In genomic region chr1:248098529-248098928, GRCh38 we compare ENCODE assay signal across 37 cellular contexts. TPM values are rescaled to one million over a fixed set of nuclear protein-coding genes. Genes with fewer than 3 reads are reported as not detected.
A peak's percentile ranks its signal among the peaks of the same experiment; 100 is the strongest.
DNase-seq lines count a peak whose midpoint lies in the region; ATAC-seq, FAIRE-seq and TF ChIP-seq lines count a peak whose summit lies in the region.
"Had no signal": no experiment of that assay in that cellular context is flagged by ENCODE, and none has a peak within 500 bp of the region (broad histone marks: within the 10 kb centered on the region; RNA-seq: fewer than 3 reads in every experiment).

No MANE protein-coding gene starts in this region.

- 0 out of 2 replicates have a peak overlapping the region, but pooled peaks have one; percentile 0 for H3K4me2 ChIP-seq in PC-3 (ENCODE audit: low read length)
- H3K4me2 ChIP-seq: A549; BLaER1; BLaER1 treated with 17β-estradiol and CSF1 and Interleukin-3, amounts not matched to agents 10 nM and 100 nM had no signal

- H3K27ac ChIP-seq in PC-3 (ENCODE audit: low read length): no peak overlapping the region
- H3K27ac ChIP-seq: 22Rv1; A549; BLaER1; BLaER1 treated with 17β-estradiol and CSF1 and Interleukin-3, amounts not matched to agents 10 nM and 100 nM; C4-2B had no signal

- H3K4me1 ChIP-seq in PC-3 (ENCODE audit: insufficient read depth, low read length): peaks cover 11% of the 10 kb centered on the region
- H3K4me1 ChIP-seq: A549; BE2C; BLaER1; BLaER1 treated with 17β-estradiol and CSF1 and Interleukin-3, amounts not matched to agents 10 nM and 100 nM; Caco-2 had no signal

- H3K36me3 ChIP-seq in PC-3 (ENCODE audit: low read depth, low read length) (no peaks in the 10 kb centered on the region), bronchial epithelial cell (ENCODE audit: control insufficient read depth, insufficient read depth, low read length) (no peaks in the 10 kb centered on the region)
- H3K36me3 ChIP-seq: BE2C; BLaER1; BLaER1 treated with 17β-estradiol and CSF1 and Interleukin-3, amounts not matched to agents 10 nM and 100 nM had no signal

- H3K9ac ChIP-seq in PC-3 (ENCODE audit: low read length): no peak overlapping the region
- H3K9ac ChIP-seq: BLaER1; BLaER1 treated with 17β-estradiol and CSF1 and Interleukin-3, amounts not matched to agents 10 nM and 100 nM had no signal

- H4K20me1 ChIP-seq in PC-3 (ENCODE audit: low read length): no peaks in the 10 kb centered on the region
- H4K20me1 ChIP-seq: BLaER1; BLaER1 treated with 17β-estradiol and CSF1 and Interleukin-3, amounts not matched to agents 10 nM and 100 nM had no signal

- peak; percentile 80 for ATAC-seq in PC-3
- ATAC-seq: A549; CD8-positive, alpha-beta T cell had no signal

- no peaks in the 10 kb centered on the region for H3K27me3 ChIP-seq in PC-3 (ENCODE audit: low read length)
- no peaks in the 10 kb centered on the region for H3K27me3 ChIP-seq in bronchial epithelial cell (ENCODE audit: control insufficient read depth, insufficient read depth, low read length)
- H3K27me3 ChIP-seq: BE2C; BLaER1; BLaER1 treated with 17β-estradiol and CSF1 and Interleukin-3, amounts not matched to agents 10 nM and 100 nM had no signal

- H3K79me2 ChIP-seq in PC-3 (ENCODE audit: low read length): no peaks in the 10 kb centered on the region

- POLR2A ChIA-PET in PC-3 (lab: Charles Lee; ENCODE audit: unreplicated experiment): no interaction called here

- no peak overlapping the region for H2AFZ ChIP-seq in PC-3 (ENCODE audit: low read length)

- peak; percentile 58 for DNase-seq in PC-3
- peak; percentile 1 for DNase-seq in bronchial epithelial cell (ENCODE audit: low read depth)
- peak; percentile 1 for DNase-seq in epithelial cell of esophagus (ENCODE audit: low read depth)
- DNase-seq in AG08395 (ENCODE audit: low spot score): no peak
- no peak for DNase-seq in OCI-M1 (lab: John Stamatoyannopoulos, UW)
- DNase-seq in stimulated activated naive CD4-positive, alpha-beta T cell (lab: John Stamatoyannopoulos, UW): no peak
- DNase-seq: 8988T; ACHN; AML-193; BE2C; C1 segment of cervical spinal cord; Caco-2; Calu3; CD4-positive, alpha-beta memory T cell; CD4-positive, alpha-beta T cell; CD4-positive, CD25-positive, alpha-beta regulatory T cell; CD8-positive, alpha-beta memory T cell; CD8-positive, alpha-beta T cell; COR-L47; DMS 273 treated with DMSO at 0.1 percent for 48 hours; DMS153; DMS53; DMS79; DMS79 treated with DMSO at 0.1 percent for 48 hours; DND-41; EL had no signal

- no peaks in the 10 kb centered on the region for H3K9me3 ChIP-seq in PC-3 (ENCODE audit: low read length)
- H3K9me3 ChIP-seq: A549; BE2C; BLaER1; BLaER1 treated with 17β-estradiol and CSF1 and Interleukin-3, amounts not matched to agents 10 nM and 100 nM; Caco-2 had no signal

- H3F3A ChIP-seq in PC-3 (ENCODE audit: low read length, unreplicated experiment): no peaks in the 10 kb centered on the region

- FAIRE-seq in bronchial epithelial cell (lab: Jason Lieb, UNC): no peak
- FAIRE-seq: A204.1, A549, D721Med had no signal

- intact Hi-C loops in PC-3 (cut with micrococcal nuclease): no loop called here

- H3K9me2 ChIP-seq in PC-3 (replicated peaks; ENCODE audit: low read length): no peaks in the 10 kb centered on the region

- BruUV-seq in PC-3 (replicated peaks; lab: Mats Ljungman, UMichigan): no TSS peak

- no peak overlapping the region for H3K4me3 ChIP-seq in PC-3 (ENCODE audit: low read length)
- no peak overlapping the region for H3K4me3 ChIP-seq in bronchial epithelial cell (ENCODE audit: low read depth, low read length)
- no peak overlapping the region for H3K4me3 ChIP-seq in epithelial cell of esophagus (ENCODE audit: low read length)
- H3K4me3 ChIP-seq: A549; BLaER1; BLaER1 treated with 17β-estradiol and CSF1 and Interleukin-3, amounts not matched to agents 10 nM and 100 nM had no signal

- CTCF ChIA-PET in PC-3 (lab: Charles Lee): no interaction called here

- TF ChIP-seq CTCF in PC-3 (conservative IDR thresholded peaks at IDR 0.05; ENCODE audit: low read depth, low read length) (no peak), bronchial epithelial cell (IDR thresholded peaks at IDR 0.05; ENCODE audit: insufficient read depth, low read length, severe bottlenecking) (no peak), epithelial cell of esophagus (IDR thresholded peaks at IDR 0.05; ENCODE audit: insufficient read depth, low read depth, low read length, missing control alignments) (no peak)

RNA-seq across cellular contexts. Expression of gene OR2L13, which starts 3.5 kb away (rescaled TPM):
- not detected in 2 replicates for total RNA-seq in PC-3 (2014; rRNA removed)
- total RNA-seq in bronchial epithelial cell: not detected in 2 replicates
- total RNA-seq: A172; A673; B cell; Caco-2; Calu3; CD4-positive, alpha-beta T cell; CD4-positive, CD25-positive, alpha-beta regulatory T cell; CD8-positive, alpha-beta memory T cell; CD8-positive, alpha-beta T cell had no signal

RNA-seq across cellular contexts. Expression of gene OR2M5, which starts 46.4 kb away (rescaled TPM):
- total RNA-seq in PC-3 (2014; rRNA removed) (not detected in 2 replicates), bronchial epithelial cell (not detected in 2 replicates)
- total RNA-seq: A172; A673; B cell; Caco-2; Calu3; CD4-positive, alpha-beta memory T cell; CD4-positive, alpha-beta T cell; CD4-positive, CD25-positive, alpha-beta regulatory T cell; CD8-positive, alpha-beta memory T cell; CD8-positive, alpha-beta T cell; Daoy had no signal

RNA-seq across cellular contexts. Expression of gene OR2L3, which starts 51.9 kb away (rescaled TPM):
- total RNA-seq in PC-3 (2014; rRNA removed): 0.15 TPM in 1 of 2 replicates, not detected in the other
- not detected in 2 replicates for total RNA-seq in bronchial epithelial cell
- total RNA-seq: A172; A673; B cell; Caco-2; Calu3; CD4-positive, alpha-beta T cell; CD4-positive, CD25-positive, alpha-beta regulatory T cell; CD8-positive, alpha-beta memory T cell; CD8-positive, alpha-beta T cell; Daoy had no signal

Comparison
In these comparisons a context has a peak if more than half of its experiments do, and no peak if none do; other contexts are left out.
1. DNase-seq: peak in PC-3 (single experiment), bronchial epithelial cell (single experiment) and epithelial cell of esophagus (single experiment); none in AG08395 (single experiment), OCI-M1 (single experiment) and stimulated activated naive CD4-positive, alpha-beta T cell (0 of 6).